In the genomic region with DNA sequence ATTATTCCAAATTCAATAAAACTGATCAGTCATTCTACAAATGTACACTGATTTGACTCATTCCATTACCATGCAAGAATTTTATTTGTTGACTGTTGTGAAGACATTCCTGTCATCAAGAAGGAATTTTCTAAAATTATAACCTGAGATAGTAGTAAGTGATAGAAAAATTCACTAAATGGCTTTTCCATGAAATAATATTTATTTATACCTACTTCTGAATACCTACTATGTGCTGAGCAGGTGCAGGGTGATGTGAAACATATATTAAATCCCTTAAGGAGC, we compare ENCODE assay signal across 1 cellular context.
TF ChIP-seq lines count a peak whose summit lies in the region.

No MANE protein-coding gene starts in this region.

TF ChIP-seq in SK-N-SH, 30 proteins besides CTCF, POLR2A, EP300 and RAD21:
- TF ChIP-seq EZH2phosphoT487 (IDR thresholded peaks at IDR 0.05; ENCODE audit: borderline replicate concordance, low read depth), result no peak
- peak; percentile 79 for TF ChIP-seq MEF2A (IDR thresholded peaks at IDR 0.05; ENCODE audit: borderline replicate concordance, low read depth)
- 0 out of 2 replicates have a peak, but pooled peaks have one; percentile 25 for TF ChIP-seq TEAD4 (IDR thresholded peaks at IDR 0.05; ENCODE audit: borderline replicate concordance, insufficient read depth)
- no peak for TF ChIP-seq GATA2 (CRISPR knock-in tag; IDR thresholded peaks at IDR 0.05)
- TF ChIP-seq, protein P1, sequence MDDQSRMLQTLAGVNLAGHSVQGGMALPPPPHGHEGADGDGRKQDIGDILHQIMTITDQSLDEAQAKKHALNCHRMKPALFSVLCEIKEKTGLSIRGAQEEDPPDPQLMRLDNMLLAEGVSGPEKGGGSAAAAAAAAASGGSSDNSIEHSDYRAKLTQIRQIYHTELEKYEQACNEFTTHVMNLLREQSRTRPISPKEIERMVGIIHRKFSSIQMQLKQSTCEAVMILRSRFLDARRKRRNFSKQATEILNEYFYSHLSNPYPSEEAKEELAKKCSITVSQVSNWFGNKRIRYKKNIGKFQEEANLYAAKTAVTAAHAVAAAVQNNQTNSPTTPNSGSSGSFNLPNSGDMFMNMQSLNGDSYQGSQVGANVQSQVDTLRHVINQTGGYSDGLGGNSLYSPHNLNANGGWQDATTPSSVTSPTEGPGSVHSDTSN (IDR thresholded peaks at IDR 0.05), result peak; percentile 39; the same call in 1 of the 2 replicates
- TF ChIP-seq FOSL2 (IDR thresholded peaks at IDR 0.05; ENCODE audit: borderline replicate concordance, low read depth), result peak; percentile 40
- TF ChIP-seq JUND (IDR thresholded peaks at IDR 0.05), result peak; percentile 42
- TF ChIP-seq, protein P2, sequence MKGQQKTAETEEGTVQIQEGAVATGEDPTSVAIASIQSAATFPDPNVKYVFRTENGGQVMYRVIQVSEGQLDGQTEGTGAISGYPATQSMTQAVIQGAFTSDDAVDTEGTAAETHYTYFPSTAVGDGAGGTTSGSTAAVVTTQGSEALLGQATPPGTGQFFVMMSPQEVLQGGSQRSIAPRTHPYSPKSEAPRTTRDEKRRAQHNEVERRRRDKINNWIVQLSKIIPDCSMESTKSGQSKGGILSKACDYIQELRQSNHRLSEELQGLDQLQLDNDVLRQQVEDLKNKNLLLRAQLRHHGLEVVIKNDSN (IDR thresholded peaks at IDR 0.05; ENCODE audit: borderline replicate concordance, low read depth), result no peak
- peak; percentile 49 for TF ChIP-seq TCF12 (IDR thresholded peaks at IDR 0.05)
